Comparison of ENCODE assay signal across 8 cellular contexts in the genomic region with DNA sequence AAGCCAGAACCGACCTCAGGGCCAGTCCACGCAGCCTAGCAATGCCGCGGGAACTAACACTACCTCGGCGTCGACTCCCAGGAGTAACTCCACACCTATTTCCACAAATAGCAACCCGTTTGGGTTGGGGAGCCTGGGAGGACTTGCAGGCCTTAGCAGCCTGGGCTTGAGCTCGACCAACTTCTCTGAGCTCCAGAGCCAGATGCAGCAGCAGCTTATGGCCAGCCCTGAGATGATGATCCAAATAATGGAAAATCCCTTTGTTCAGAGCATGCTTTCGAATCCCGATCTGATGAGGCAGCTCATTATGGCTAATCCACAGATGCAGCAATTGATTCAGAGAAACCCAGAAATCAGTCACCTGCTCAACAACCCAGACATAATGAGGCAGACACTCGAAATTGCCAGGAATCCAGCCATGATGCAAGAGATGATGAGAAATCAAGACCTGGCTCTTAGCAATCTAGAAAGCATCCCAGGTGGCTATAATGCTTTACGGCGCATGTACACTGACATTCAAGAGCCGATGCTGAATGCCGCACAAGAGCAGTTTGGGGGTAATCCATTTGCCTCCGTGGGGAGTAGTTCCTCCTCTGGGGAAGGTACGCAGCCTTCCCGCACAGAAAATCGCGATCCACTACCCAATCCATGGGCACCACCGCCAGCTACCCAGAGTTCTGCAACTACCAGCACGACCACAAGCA. TPM values are rescaled to one million over a fixed set of nuclear protein-coding genes. Genes with fewer than 3 reads are reported as not detected.
A peak's percentile ranks its signal among the peaks of the same experiment; 100 is the strongest.
DNase-seq lines count a peak whose midpoint lies in the region; ATAC-seq and TF ChIP-seq lines count a peak whose summit lies in the region.

No MANE protein-coding gene starts in this region.

- peak overlapping the region; percentile 95 to 96 for H3K27ac ChIP-seq in ascending aorta

- H3K4me1 ChIP-seq in NT2/D1 (ENCODE audit: insufficient read depth, insufficient read length), result peaks cover 7% of the 10 kb centered on the region
- H3K4me1 ChIP-seq in ascending aorta, result peaks cover 0 to 3% of the 10 kb centered on the region in 2 donors
- no peaks in the 10 kb centered on the region for H3K4me1 ChIP-seq in iPS-15b (ENCODE audit: control insufficient read depth, insufficient read depth, low read length)

- peaks cover 31% of the 10 kb centered on the region for H3K36me3 ChIP-seq in NT2/D1 (ENCODE audit: insufficient read depth, insufficient read length, low read length)
- no peaks in the 10 kb centered on the region for H3K36me3 ChIP-seq in ascending aorta
- H3K36me3 ChIP-seq in iPS-15b (ENCODE audit: control insufficient read depth, insufficient read depth, low read length), result peaks cover 4% of the 10 kb centered on the region

- H3K9ac ChIP-seq in NT2/D1 (ENCODE audit: insufficient read length, low read depth) (peak overlapping the region; percentile 95), iPS-15b (ENCODE audit: low read depth, low read length) (peak overlapping the region; percentile 90)

- peak overlapping the region; percentile 82 for H3K4me3 ChIP-seq in GM12875 (ENCODE audit: low read depth, low read length)
- peak overlapping the region; percentile 88 for H3K4me3 ChIP-seq in NT2/D1 (ENCODE audit: insufficient read length, low read depth)
- H3K4me3 ChIP-seq in ascending aorta, result peak overlapping the region; percentile 66 to 68
- H3K4me3 ChIP-seq in iPS-15b (ENCODE audit: low read depth, low read length), result peak overlapping the region; percentile 82
- peak overlapping the region; percentile 69 for H3K4me3 ChIP-seq in retinal pigment epithelial cell (ENCODE audit: low read length)

- peak; percentile 25 for ATAC-seq in HG02642 (IDR thresholded peaks at IDR 0.05; ENCODE audit: poor library complexity, unreplicated experiment)

- H3K9me3 ChIP-seq in NT2/D1 (ENCODE audit: insufficient read depth, low read length), result no peaks in the 10 kb centered on the region
- no peaks in the 10 kb centered on the region for H3K9me3 ChIP-seq in ascending aorta
- no peaks in the 10 kb centered on the region for H3K9me3 ChIP-seq in iPS-15b (ENCODE audit: control insufficient read depth, insufficient read depth, low read length)

- intact Hi-C loops in ascending aorta (cut with DNase I), result loop anchor here (5.0 to 10.0 kb wide), 3 partner anchors 163 to 1030 kb away; partner anchors contain the start of genes NBDY and ZXDB

- TF ChIP-seq CTCF in GM12875 (IDR thresholded peaks at IDR 0.05; ENCODE audit: borderline replicate concordance, insufficient read depth, low read depth, low read length), result no peak
- TF ChIP-seq CTCF in ascending aorta (IDR thresholded peaks at IDR 0.05), result no peak
- no peak for TF ChIP-seq CTCF in retinal pigment epithelial cell (conservative IDR thresholded peaks at IDR 0.05; ENCODE audit: low read depth, low read length)

- DNase-seq in NT2/D1 (ENCODE audit: low read depth, low spot score), result no peak
- no peak for DNase-seq in ascending aorta (ENCODE audit: low spot score in 2 of 2)
- peak; percentile 52 for DNase-seq in retinal pigment epithelial cell (ENCODE audit: low read depth)
- no peak for DNase-seq in SHP77 treated with DMSO at 0.1 percent for 48 hours (lab: John Stamatoyannopoulos, UW)
- DNase-seq in GF-D8 (lab: John Stamatoyannopoulos, UW), result no peak

- H3K27me3 ChIP-seq in NT2/D1 (ENCODE audit: insufficient read depth, insufficient read length), result no peaks in the 10 kb centered on the region
- H3K27me3 ChIP-seq in ascending aorta, result no peaks in the 10 kb centered on the region
- no peaks in the 10 kb centered on the region for H3K27me3 ChIP-seq in iPS-15b (ENCODE audit: control insufficient read depth, insufficient read depth, low read length)

RNA-seq across cellular contexts. Expression of gene UBQLN2, which starts 0.9 kb away (rescaled TPM):
- 23.9 TPM for total RNA-seq in ascending aorta
